ENCODE assay signal across 14 cellular contexts in the genomic region with DNA sequence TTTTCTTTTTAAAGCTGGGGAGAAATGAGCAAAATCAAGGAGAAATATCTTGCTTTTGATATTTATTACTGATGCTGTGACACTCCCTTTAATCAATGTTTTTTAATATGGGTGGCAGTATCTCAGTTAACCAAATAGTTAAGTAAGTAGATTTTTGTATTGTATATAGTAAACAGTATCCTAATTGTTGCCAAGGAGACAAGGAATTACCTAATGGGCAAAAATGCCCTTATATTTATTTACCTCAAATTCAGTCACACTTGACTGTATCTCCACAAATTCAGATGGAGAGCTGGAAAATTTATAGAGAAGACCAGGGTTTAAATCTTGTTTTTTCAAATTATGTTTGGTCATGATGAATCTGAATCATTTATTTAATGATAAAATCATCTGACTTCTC. TPM values are rescaled to one million over a fixed set of nuclear protein-coding genes. Genes with fewer than 3 reads are reported as not detected.
DNase-seq lines count a peak whose midpoint lies in the region; ATAC-seq and TF ChIP-seq lines count a peak whose summit lies in the region.
"Had no signal": no experiment of that assay in that cellular context is flagged by ENCODE, and none has a peak within 500 bp of the region (broad histone marks: within the 10 kb centered on the region; RNA-seq: fewer than 3 reads in every experiment).

No MANE protein-coding gene starts in this region.

- no peaks in the 10 kb centered on the region for H3K9me2 ChIP-seq in SU-DHL-6 (replicated peaks; ENCODE audit: insufficient read depth, low read length)

- CTCF ChIA-PET in HEK293 (lab: Yijun Ruan, JAX): interaction anchor here (0.7 to 1.7 kb wide), 3 partner anchors 22 to 88 kb away, joined by 3 to 12 read pairs (median 3); no protein-coding TSS in a partner anchor

- H3K4me3 ChIP-seq in HEK293 (ENCODE audit: low read depth, low read length): no peak overlapping the region
- no peak overlapping the region for H3K4me3 ChIP-seq in SU-DHL-6 (ENCODE audit: insufficient read depth, low read length, poor library complexity, severe bottlenecking)
- no peak overlapping the region for H3K4me3 ChIP-seq in endodermal cell (ENCODE audit: low read length)
- H3K4me3 ChIP-seq in prostate gland: no peak overlapping the region
- H3K4me3 ChIP-seq in HAP-1: no peak overlapping the region
- H3K4me3 ChIP-seq: skin epidermis had no signal

- H3K4me1 ChIP-seq in HEK293 (ENCODE audit: control insufficient read depth, insufficient read depth, low read length) (peaks cover 2% of the 10 kb centered on the region; the same call in 1 of the 2 replicates), endodermal cell (ENCODE audit: control insufficient read depth, insufficient read depth, low read length) (no peaks in the 10 kb centered on the region), prostate gland (replicated peaks) (no peaks in the 10 kb centered on the region), HAP-1 (peaks cover 3% of the 10 kb centered on the region)

- H3K4me3 Mint-ChIP-seq in endodermal cell: no peak overlapping the region

- H3K36me3 ChIP-seq in HEK293 (ENCODE audit: control insufficient read depth in 2 of 2, insufficient read depth in 1 of 2, low read length in 2 of 2) (peaks cover 65% of the 10 kb centered on the region in 2 experiments), SU-DHL-6 (ENCODE audit: low read length) (peaks cover 81% of the 10 kb centered on the region), endodermal cell (ENCODE audit: control insufficient read depth, insufficient read depth, low read length) (peaks cover 86% of the 10 kb centered on the region), prostate gland (no peaks in the 10 kb centered on the region), HAP-1 (replicated peaks) (peaks cover 51% of the 10 kb centered on the region)

- H3K9me3 Mint-ChIP-seq in endodermal cell: peaks cover 4% of the 10 kb centered on the region

- H3K4me2 ChIP-seq in SU-DHL-6 (ENCODE audit: low read depth, low read length, poor library complexity, severe bottlenecking): no peak overlapping the region

- H3K36me3 Mint-ChIP-seq in endodermal cell (ENCODE audit: low read depth): peaks cover 73% of the 10 kb centered on the region

- H3K4me1 Mint-ChIP-seq in endodermal cell: peaks cover 2% of the 10 kb centered on the region

- no peak overlapping the region for H2AFZ ChIP-seq in SU-DHL-6 (ENCODE audit: low read depth, low read length, severe bottlenecking)

- in situ Hi-C loops in GM13977 (cut with MboI; ENCODE audit: low pct_unique_long_range_greater_than_20kb, low sequenced_read_pairs, unreplicated experiment) (no loop called here), HAP-1 (cut with MboI; ENCODE audit: low sequenced_read_pairs) (no loop called here)

- DNase-seq in endodermal cell: no peak
- no peak for DNase-seq in prostate gland (ENCODE audit: low spot score)
- DNase-seq in GM13977 (ENCODE audit: low spot score): no peak
- DNase-seq in stimulated activated CD4-positive, alpha-beta T cell treated with anti-CD3 and anti-CD28 coated beads, Interleukin-15, amount 100 ng/mL, for 24 hours: no peak
- no peak for DNase-seq in HAP-1 (ENCODE audit: low spot score in 2 of 2)
- DNase-seq in left ventricle myocardium superior: no peak
- DNase-seq: activated CD4-positive, alpha-beta T cell treated with anti-CD3 and anti-CD28 coated beads for 4 hours; DMS79 treated with DMSO at 0.1 percent for 48 hours; foreskin fibroblast; NCI-H2081 treated with DMSO at 0.1 percent for 48 hours had no signal

- peaks cover 94% of the 10 kb centered on the region for H3F3A ChIP-seq in SU-DHL-6 (ENCODE audit: insufficient read depth)

- H3K9ac ChIP-seq in SU-DHL-6 (ENCODE audit: low read length): no peak overlapping the region
- peak overlapping the region; percentile 12 for H3K9ac ChIP-seq in endodermal cell (ENCODE audit: extremely low read depth, low read length, poor library complexity, severe bottlenecking)

- no peak for TF ChIP-seq POLR2A in prostate gland (IDR thresholded peaks at IDR 0.05)

- no peak overlapping the region for H3K27ac Mint-ChIP-seq in endodermal cell

- no peaks in the 10 kb centered on the region for H3K27me3 Mint-ChIP-seq in endodermal cell (ENCODE audit: insufficient read depth)

- peaks cover 23% of the 10 kb centered on the region for H4K20me1 ChIP-seq in SU-DHL-6 (ENCODE audit: low read depth, low read length)

- H3K27ac ChIP-seq in HEK293 (ENCODE audit: extremely low read depth, low read depth, low read length) (no peak overlapping the region), SU-DHL-6 (ENCODE audit: low read depth, low read length) (peak overlapping the region; percentile 10), endodermal cell (ENCODE audit: low read depth, low read length) (no peak overlapping the region), prostate gland (peak overlapping the region; percentile 5 to 43)
- H3K27ac ChIP-seq: RWPE1 had no signal

- ATAC-seq in left ventricle myocardium superior: no peak

- H3K27me3 ChIP-seq in SU-DHL-6 (ENCODE audit: low read length) (no peaks in the 10 kb centered on the region), endodermal cell (ENCODE audit: control insufficient read depth, insufficient read depth, low read length, poor library complexity, severe bottlenecking) (no peaks in the 10 kb centered on the region), prostate gland (replicated peaks; ENCODE audit: insufficient read depth) (no peaks in the 10 kb centered on the region), HAP-1 (ENCODE audit: low read depth) (no peaks in the 10 kb centered on the region)

- H3K9me3 ChIP-seq in HEK293 (ENCODE audit: control insufficient read depth, insufficient read depth, low read depth, low read length) (no peaks in the 10 kb centered on the region), SU-DHL-6 (ENCODE audit: insufficient read depth, low read length) (no peaks in the 10 kb centered on the region), endodermal cell (ENCODE audit: control insufficient read depth, low read length) (no peaks in the 10 kb centered on the region), prostate gland (no peaks in the 10 kb centered on the region), HAP-1 (no peaks in the 10 kb centered on the region)

- TF ChIP-seq CTCF in HEK293 (tag by site-specific recombination; IDR thresholded peaks at IDR 0.05) (no peak), SU-DHL-6 (IDR thresholded peaks at IDR 0.05; ENCODE audit: insufficient read depth, low read length, poor library complexity, severe bottlenecking) (no peak), endodermal cell (conservative IDR thresholded peaks at IDR 0.05) (no peak), prostate gland (IDR thresholded peaks at IDR 0.05) (no peak), GM13977 (IDR thresholded peaks at IDR 0.05; ENCODE audit: extremely low read depth, insufficient read depth, missing control alignments) (no peak)

- intact Hi-C loops in prostate gland (cut with DNase I): no loop called here
- intact Hi-C loops in left ventricle myocardium superior (cut with micrococcal nuclease): no loop called here

- POLR2A ChIA-PET in HEK293 (lab: Yijun Ruan, JAX): interaction anchor here (0.9 to 8.2 kb wide), 2 partner anchors 10 to 14 kb away, joined by 3 to 67 read pairs; no protein-coding TSS in a partner anchor

- H3K79me2 ChIP-seq in SU-DHL-6 (ENCODE audit: insufficient read depth, low read length): peaks cover 99% of the 10 kb centered on the region

TF ChIP-seq in HEK293, 187 proteins besides CTCF, POLR2A, EP300 and RAD21:
- TF ChIP-seq ZSCAN23 (tag by site-specific recombination; IDR thresholded peaks at IDR 0.05): no peak
- TF ChIP-seq ZNF664 (tag by site-specific recombination; IDR thresholded peaks at IDR 0.05): peak; percentile 23; the same call in 1 of the 2 replicates
TF ChIP-seq in HEK293: peak in this region for 1.

RNA-seq across cellular contexts. Expression of gene CHD2, which starts 3.6 kb away (rescaled TPM):
- total RNA-seq in endodermal cell: 100 to 1,000 TPM; 116 to 127 TPM
- 56.2 TPM for polyA plus RNA-seq in endodermal cell (2013, experiment 1 of 2)
- 46.7 TPM for polyA plus RNA-seq in endodermal cell (2013, experiment 2 of 2)
- 100 to 1,000 TPM in 1 of 2 donors, 10 to 100 TPM in 1; 76.3 to 137 TPM for total RNA-seq in prostate gland
- 57.2 TPM for total RNA-seq in left ventricle myocardium superior

Comparison
In these comparisons a context has a peak if more than half of its experiments do, and no peak if none do; other contexts are left out.
1. H3K27ac ChIP-seq: peak in SU-DHL-6 (single experiment) and prostate gland (2 of 2); none in HEK293 (single experiment) and endodermal cell (single experiment).